In genomic region chr2:189267925-189268579, GRCh38 we compare ENCODE assay signal across 15 cellular contexts.
A peak's percentile ranks its signal among the peaks of the same experiment; 100 is the strongest.
DNase-seq lines count a peak whose midpoint lies in the region; ATAC-seq and TF ChIP-seq lines count a peak whose summit lies in the region.
"Had no signal": no experiment of that assay in that cellular context is flagged by ENCODE, and none has a peak within 500 bp of the region (broad histone marks: within the 10 kb centered on the region; RNA-seq: fewer than 3 reads in every experiment).

No MANE protein-coding gene starts in this region.

- TF ChIP-seq CTCF in esophagus muscularis mucosa (IDR thresholded peaks at IDR 0.05) (no peak), osteoblast (IDR thresholded peaks at IDR 0.05; ENCODE audit: extremely low read depth, low read depth, low read length) (no peak)

- no peaks in the 10 kb centered on the region for H3K79me2 ChIP-seq in osteoblast (ENCODE audit: insufficient read depth, low read length)

- H3K36me3 ChIP-seq in esophagus muscularis mucosa (no peaks in the 10 kb centered on the region), osteoblast (ENCODE audit: insufficient read depth, low read length) (no peaks in the 10 kb centered on the region)
- H3K36me3 ChIP-seq: Peyer's patch had no signal

- peak overlapping the region; percentile 36 for H2AFZ ChIP-seq in osteoblast (ENCODE audit: low read length)

- H3K4me1 Mint-ChIP-seq in activated naive CD8-positive, alpha-beta T cell treated with anti-CD3 and anti-CD28 coated beads for 36 hours = no peaks in the 10 kb centered on the region

- H3K4me3 Mint-ChIP-seq in activated naive CD8-positive, alpha-beta T cell treated with anti-CD3 and anti-CD28 coated beads for 36 hours = no peak overlapping the region
- H3K4me3 Mint-ChIP-seq: activated T-helper 1 cell treated with anti-CD3 and anti-CD28 coated beads, Interleukin-12 subunit alpha, Interleukin-12 subunit beta, Interleukin-2, Interleukin-4 antibody, amounts not matched to agents 30 ng/mL and 10 ng/mL and 1 ng/mL, durations not matched to agents 14 hours and 24 hours and 36 hours; T-helper 2 cell treated with Interferon-gamma antibody and Interleukin-4, amounts not matched to agents 5 μg/mL and 100 μg/mL, for 36 hours had no signal

- TF ChIP-seq POLR2A in esophagus muscularis mucosa (IDR thresholded peaks at IDR 0.05; ENCODE audit: low read depth) = no peak

- peak; percentile 68 for DNase-seq in AG08395 (ENCODE audit: low spot score)
- peak; percentile 79 for DNase-seq in RPMI7951 (ENCODE audit: low read depth)
- no peak for DNase-seq in esophagus muscularis mucosa (ENCODE audit: extremely low spot score)
- no peak for DNase-seq in osteoblast (ENCODE audit: insufficient read length, low spot score, missing footprints)
- no peak for DNase-seq in SKM-1 treated with dmso at 0.1 percent for 144 hours (lab: John Stamatoyannopoulos, UW; ENCODE audit: unreplicated experiment)
- no peak for DNase-seq in activated naive CD8-positive, alpha-beta T cell treated with anti-CD3 and anti-CD28 coated beads for 36 hours
- DNase-seq: activated CD4-positive, alpha-beta T cell treated with anti-CD3 and anti-CD28 coated beads, Interleukin-2, amount 50 U/mL, for 1 hour; NCI-H524 treated with DMSO at 0.1 percent for 48 hours; Peyer's patch; testis had no signal

- H3K9me3 ChIP-seq in esophagus muscularis mucosa (no peaks in the 10 kb centered on the region), osteoblast (ENCODE audit: low read depth, low read length) (no peaks in the 10 kb centered on the region)
- H3K9me3 ChIP-seq: Peyer's patch, testis had no signal

- peak overlapping the region in 3 of 4 donors; percentile 5 to 31 (median 26) for H3K27ac ChIP-seq in esophagus muscularis mucosa (replicated peaks in 1 of 4)
- H3K27ac ChIP-seq in osteoblast (ENCODE audit: low read depth, low read length) = peak overlapping the region; percentile 88
- H3K27ac ChIP-seq: testis had no signal

- peaks cover 19% of the 10 kb centered on the region for H3K36me3 Mint-ChIP-seq in activated naive CD8-positive, alpha-beta T cell treated with anti-CD3 and anti-CD28 coated beads for 36 hours

- no peak overlapping the region for H3K27ac Mint-ChIP-seq in activated naive CD8-positive, alpha-beta T cell treated with anti-CD3 and anti-CD28 coated beads for 36 hours
- H3K27ac Mint-ChIP-seq: activated T-helper 1 cell treated with anti-CD3 and anti-CD28 coated beads, Interleukin-12 subunit alpha, Interleukin-12 subunit beta, Interleukin-2, Interleukin-4 antibody, amounts not matched to agents 30 ng/mL and 10 ng/mL and 1 ng/mL, durations not matched to agents 14 hours and 24 hours and 36 hours; T-helper 2 cell treated with Interferon-gamma antibody and Interleukin-4, amounts not matched to agents 5 μg/mL and 100 μg/mL, for 36 hours had no signal

- H3K4me2 ChIP-seq in osteoblast (ENCODE audit: insufficient read depth, low read length) = peak overlapping the region; percentile 40

- H3K27me3 ChIP-seq in esophagus muscularis mucosa (no peaks in the 10 kb centered on the region), osteoblast (ENCODE audit: insufficient read depth, low read length) (no peaks in the 10 kb centered on the region)
- H3K27me3 ChIP-seq: Peyer's patch, testis had no signal

- TF ChIP-seq EP300 in esophagus muscularis mucosa (IDR thresholded peaks at IDR 0.05) = no peak

- ATAC-seq in GM19452 (IDR thresholded peaks at IDR 0.05; ENCODE audit: unreplicated experiment) (no peak), HG02938 (IDR thresholded peaks at IDR 0.05; ENCODE audit: unreplicated experiment) (no peak)
- ATAC-seq: K562 had no signal

- peaks cover 26% of the 10 kb centered on the region for H3K9me3 Mint-ChIP-seq in activated naive CD8-positive, alpha-beta T cell treated with anti-CD3 and anti-CD28 coated beads for 36 hours

- intact Hi-C loops in esophagus muscularis mucosa (cut with DNase I) = no loop called here

- H4K20me1 ChIP-seq in osteoblast (ENCODE audit: insufficient read depth, low read length) = no peaks in the 10 kb centered on the region

- no peak overlapping the region for H3K4me3 ChIP-seq in esophagus muscularis mucosa
- no peak overlapping the region for H3K4me3 ChIP-seq in osteoblast (ENCODE audit: insufficient read depth, low read length)
- H3K4me3 ChIP-seq: K562, Peyer's patch, testis had no signal

- no peaks in the 10 kb centered on the region for H3K27me3 Mint-ChIP-seq in activated naive CD8-positive, alpha-beta T cell treated with anti-CD3 and anti-CD28 coated beads for 36 hours

- peaks cover 0 to 14% (median 12%) of the 10 kb centered on the region in 4 donors for H3K4me1 ChIP-seq in esophagus muscularis mucosa
- H3K4me1 ChIP-seq in osteoblast (ENCODE audit: insufficient read depth, low read length) = peaks cover 20% of the 10 kb centered on the region
- H3K4me1 ChIP-seq: Peyer's patch, testis had no signal

Comparison
In these comparisons a context has a peak if more than half of its experiments do, and no peak if none do; other contexts are left out.
1. DNase-seq: peak in AG08395 (single experiment) and RPMI7951 (single experiment); none in esophagus muscularis mucosa (single experiment), osteoblast (single experiment), SKM-1 treated with dmso at 0.1 percent for 144 hours (single experiment) and activated naive CD8-positive, alpha-beta T cell treated with anti-CD3 and anti-CD28 coated beads for 36 hours (single experiment).